In genomic region chr10:133379801-133380666, GRCh38 we compare ENCODE assay signal across 7 cellular contexts. TPM values are rescaled to one million over a fixed set of nuclear protein-coding genes. Genes with fewer than 3 reads are reported as not detected.
DNase-seq lines count a peak whose midpoint lies in the region; ATAC-seq and TF ChIP-seq lines count a peak whose summit lies in the region.
"Had no signal": no experiment of that assay in that cellular context is flagged by ENCODE, and none has a peak within 500 bp of the region (broad histone marks: within the 10 kb centered on the region; RNA-seq: fewer than 3 reads in every experiment).

No MANE protein-coding gene starts in this region.

- ATAC-seq in activated naive CD4-positive, alpha-beta T cell treated with anti-CD3 and anti-CD28 coated beads, Interleukin-2, amount 50 U/mL, for 72 hours: no peak
- ATAC-seq in HG02623 (IDR thresholded peaks at IDR 0.05; ENCODE audit: unreplicated experiment): no peak

- H3K27me3 Mint-ChIP-seq in activated naive CD4-positive, alpha-beta T cell treated with anti-CD3 and anti-CD28 coated beads, Interleukin-2, amount 50 U/mL, for 24 hours: no peaks in the 10 kb centered on the region

- H3K27me3 ChIP-seq in iPS-15b (ENCODE audit: control insufficient read depth, insufficient read depth, low read length) (peaks cover 50% of the 10 kb centered on the region), vagina (no peaks in the 10 kb centered on the region)

- no peak for TF ChIP-seq POLR2A in vagina (IDR thresholded peaks at IDR 0.05)

- peak overlapping the region; percentile 55 for H3K4me3 Mint-ChIP-seq in activated naive CD4-positive, alpha-beta T cell treated with anti-CD3 and anti-CD28 coated beads, Interleukin-2, amount 50 U/mL, for 24 hours

- no peaks in the 10 kb centered on the region for H3K36me3 Mint-ChIP-seq in activated naive CD4-positive, alpha-beta T cell treated with anti-CD3 and anti-CD28 coated beads, Interleukin-2, amount 50 U/mL, for 24 hours
- no peaks in the 10 kb centered on the region for H3K36me3 Mint-ChIP-seq in activated naive CD4-positive, alpha-beta T cell treated with anti-CD3 and anti-CD28 coated beads, Interleukin-2, amount 50 U/mL, for 72 hours

- H3K9ac ChIP-seq in iPS-15b (ENCODE audit: low read depth, low read length): no peak overlapping the region

- intact Hi-C loops in vagina (cut with DNase I): no loop called here

- H3K4me3 ChIP-seq in iPS-15b (ENCODE audit: low read depth, low read length) (peak overlapping the region; percentile 48), vagina (peak overlapping the region; percentile 71 to 94)

- H3K27ac Mint-ChIP-seq in activated naive CD4-positive, alpha-beta T cell treated with anti-CD3 and anti-CD28 coated beads, Interleukin-2, amount 50 U/mL, for 24 hours: no peak overlapping the region
- H3K27ac Mint-ChIP-seq in activated naive CD4-positive, alpha-beta T cell treated with anti-CD3 and anti-CD28 coated beads, Interleukin-2, amount 50 U/mL, for 72 hours: peak overlapping the region in 1 of 2 donors; percentile 36

- no peak for TF ChIP-seq CTCF in vagina (IDR thresholded peaks at IDR 0.05)

- DNase-seq in activated naive CD4-positive, alpha-beta T cell treated with anti-CD3 and anti-CD28 coated beads, Interleukin-2, amount 50 U/mL, for 72 hours (ENCODE audit: low spot score in 2 of 2): no peak
- DNase-seq in vagina (ENCODE audit: extremely low spot score in 2 of 2) (no peak), NCI-H2227 treated with DMSO at 0.1 percent for 48 hours (lab: John Stamatoyannopoulos, UW) (no peak)

- H3K27ac ChIP-seq in vagina: peak overlapping the region; percentile 75

- H3K9me3 Mint-ChIP-seq in activated naive CD4-positive, alpha-beta T cell treated with anti-CD3 and anti-CD28 coated beads, Interleukin-2, amount 50 U/mL, for 24 hours: no peaks in the 10 kb centered on the region
- H3K9me3 Mint-ChIP-seq in activated naive CD4-positive, alpha-beta T cell treated with anti-CD3 and anti-CD28 coated beads, Interleukin-2, amount 50 U/mL, for 72 hours: no peaks in the 10 kb centered on the region

- H3K36me3 ChIP-seq in iPS-15b (ENCODE audit: control insufficient read depth, insufficient read depth, low read length) (no peaks in the 10 kb centered on the region), vagina (peaks cover 0 to 4% of the 10 kb centered on the region in 2 donors)

- H3K4me1 ChIP-seq in iPS-15b (ENCODE audit: control insufficient read depth, insufficient read depth, low read length) (no peaks in the 10 kb centered on the region), vagina (peaks cover 21% of the 10 kb centered on the region)

- peaks cover 8% of the 10 kb centered on the region for H3K4me1 Mint-ChIP-seq in activated naive CD4-positive, alpha-beta T cell treated with anti-CD3 and anti-CD28 coated beads, Interleukin-2, amount 50 U/mL, for 24 hours

- H3K9me3 ChIP-seq in iPS-15b (ENCODE audit: control insufficient read depth, insufficient read depth, low read length): no peaks in the 10 kb centered on the region
- H3K9me3 ChIP-seq in vagina: no peaks in the 10 kb centered on the region

RNA-seq across cellular contexts. Expression of gene PAOX, which starts 1.0 kb away (rescaled TPM):
- total RNA-seq in activated naive CD4-positive, alpha-beta T cell treated with anti-CD3 and anti-CD28 coated beads, Interleukin-2, amount 50 U/mL, for 72 hours: 1 to 10 TPM; 3.9 to 5.6 TPM
- total RNA-seq in vagina: 16.9 TPM

RNA-seq across cellular contexts. Expression of gene ECHS1, which starts 6.9 kb away (rescaled TPM):
- total RNA-seq in activated naive CD4-positive, alpha-beta T cell treated with anti-CD3 and anti-CD28 coated beads, Interleukin-2, amount 50 U/mL, for 72 hours: 10 to 100 TPM; 58.5 to 86.0 TPM
- total RNA-seq in vagina: 45.4 TPM

RNA-seq across cellular contexts. Expression of gene MTG1, which starts 13.9 kb away (rescaled TPM):
- total RNA-seq in activated naive CD4-positive, alpha-beta T cell treated with anti-CD3 and anti-CD28 coated beads, Interleukin-2, amount 50 U/mL, for 72 hours: 10 to 100 TPM; 39.8 to 65.0 TPM
- total RNA-seq in vagina: 57.5 TPM

RNA-seq across cellular contexts. Expression of gene FUOM, which starts 22.2 kb away (rescaled TPM):
- 10 to 100 TPM; 24.1 to 24.2 TPM for total RNA-seq in activated naive CD4-positive, alpha-beta T cell treated with anti-CD3 and anti-CD28 coated beads, Interleukin-2, amount 50 U/mL, for 72 hours
- 54.0 TPM for total RNA-seq in vagina

RNA-seq across cellular contexts. Expression of gene PRAP1, which starts 32.9 kb away (rescaled TPM):
- total RNA-seq in activated naive CD4-positive, alpha-beta T cell treated with anti-CD3 and anti-CD28 coated beads, Interleukin-2, amount 50 U/mL, for 72 hours: not detected
- total RNA-seq in vagina: not detected
- total RNA-seq: frontal cortex had no signal
